In the genomic region with DNA sequence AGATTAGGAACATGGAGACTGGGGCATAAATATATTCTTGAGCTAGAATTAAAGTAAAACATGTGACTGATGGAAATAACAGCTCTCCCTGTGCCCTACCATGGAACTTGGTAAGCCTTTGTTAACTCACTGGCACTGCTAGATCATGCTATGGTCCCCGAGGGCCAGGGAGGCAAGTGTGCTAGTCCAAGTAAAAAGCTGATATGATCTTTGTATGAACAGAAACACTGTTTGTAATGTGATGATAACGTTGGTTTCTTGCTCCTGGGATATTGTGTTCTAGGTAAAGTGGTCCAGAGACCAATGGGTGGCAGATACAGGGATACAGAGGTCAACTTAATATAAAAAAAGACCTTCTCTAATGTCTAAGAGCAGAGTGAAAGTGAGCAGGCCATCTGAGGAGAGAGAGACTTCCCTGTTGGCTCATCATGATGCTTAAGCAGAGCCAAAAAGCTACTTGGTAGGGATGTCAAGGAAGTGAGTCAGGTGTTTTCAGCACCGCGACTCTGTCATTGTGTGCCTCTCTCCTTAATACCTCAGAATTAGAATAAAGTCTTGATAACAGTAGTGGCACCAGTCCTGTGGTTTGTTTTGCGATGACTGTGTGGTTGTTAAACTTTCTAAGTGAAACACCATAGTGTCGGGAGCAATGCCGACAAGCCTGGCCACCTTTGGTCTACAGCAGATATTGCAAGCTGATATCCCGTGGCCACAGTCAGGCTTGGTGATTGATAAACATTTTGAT, we compare ENCODE assay signal across 8 cellular contexts. TPM values are rescaled to one million over a fixed set of nuclear protein-coding genes. Genes with fewer than 3 reads are reported as not detected.
A peak's percentile ranks its signal among the peaks of the same experiment; 100 is the strongest.
DNase-seq lines count a peak whose midpoint lies in the region; ATAC-seq and TF ChIP-seq lines count a peak whose summit lies in the region.

No MANE protein-coding gene starts in this region.

- H3K9me3 Mint-ChIP-seq in activated naive CD4-positive, alpha-beta T cell treated with anti-CD3 and anti-CD28 coated beads for 36 hours = no peaks in the 10 kb centered on the region
- H3K9me3 Mint-ChIP-seq in nephron = no peaks in the 10 kb centered on the region

- peak; percentile 64 for DNase-seq in GM06990 (ENCODE audit: extremely low read depth, insufficient read length)
- DNase-seq in M059J (ENCODE audit: low read depth) = peak; percentile 93
- peak; percentile 85 for DNase-seq in activated naive CD4-positive, alpha-beta T cell treated with anti-CD3 and anti-CD28 coated beads for 36 hours
- DNase-seq in GOT3 (lab: John Stamatoyannopoulos, UW) = no peak
- DNase-seq in dorsolateral prefrontal cortex = no peak
- no peak for DNase-seq in H7

- H3K4me3 Mint-ChIP-seq in activated naive CD4-positive, alpha-beta T cell treated with anti-CD3 and anti-CD28 coated beads for 36 hours = no peak overlapping the region
- H3K4me3 Mint-ChIP-seq in nephron = no peak overlapping the region

- H3K4me1 Mint-ChIP-seq in activated naive CD4-positive, alpha-beta T cell treated with anti-CD3 and anti-CD28 coated beads for 36 hours (ENCODE audit: low read depth) = peaks cover 18% of the 10 kb centered on the region
- H3K4me1 Mint-ChIP-seq in nephron = peaks cover 27% of the 10 kb centered on the region

- CTCF ChIA-PET in activated naive CD4-positive, alpha-beta T cell treated with anti-CD3 and anti-CD28 coated beads for 36 hours (lab: Charles Lee) = interaction anchor here (0.7 to 1.7 kb wide), 5 partner anchors 27 to 877 kb away, joined by 3 to 7 read pairs (median 5); partner anchors contain the start of gene BICD1

- peak overlapping the region; percentile 17 for H3K27ac Mint-ChIP-seq in activated naive CD4-positive, alpha-beta T cell treated with anti-CD3 and anti-CD28 coated beads for 36 hours
- H3K27ac Mint-ChIP-seq in nephron = peak overlapping the region; percentile 8 to 53 (median 19)

- peak; percentile 56 for ATAC-seq in GM21723 (IDR thresholded peaks at IDR 0.05; ENCODE audit: unreplicated experiment)

- TF ChIP-seq CTCF in GM06990 (IDR thresholded peaks at IDR 0.05; ENCODE audit: insufficient read depth, low read length, poor library complexity, severe bottlenecking) (peak; percentile 24), nephron (IDR thresholded peaks at IDR 0.05; ENCODE audit: unreplicated experiment in 3 of 3) (no peak), dorsolateral prefrontal cortex (IDR thresholded peaks at IDR 0.05 in 54 of 56, conservative IDR thresholded peaks at IDR 0.05 in 2 of 56; ENCODE audit: low read depth in 1 of 56, partially characterized antibody in 56 of 56) (peak in 2 of 56 donors; percentile 5 to 10)

- no peaks in the 10 kb centered on the region for H3K36me3 ChIP-seq in GM06990 (ENCODE audit: control insufficient read depth, insufficient read depth, low read length)
- no peaks in the 10 kb centered on the region for H3K36me3 ChIP-seq in H7 (replicated peaks; ENCODE audit: control insufficient read depth, insufficient read depth, low read length)

- H3K4me3 ChIP-seq in GM06990 (replicated peaks; ENCODE audit: low read depth, low read length) (no peak overlapping the region; the same call in 1 of the 2 replicates), dorsolateral prefrontal cortex (no peak overlapping the region), H7 (ENCODE audit: insufficient read depth, low read depth, low read length) (no peak overlapping the region)

- intact Hi-C loops in activated naive CD4-positive, alpha-beta T cell treated with anti-CD3 and anti-CD28 coated beads for 36 hours (cut with micrococcal nuclease) = loop anchor here (1.0 to 10.0 kb wide), 16 partner anchors 26 to 813 kb away; partner anchors contain the start of genes ETFBKMT, SINHCAF and YARS2
- intact Hi-C loops in dorsolateral prefrontal cortex (cut with DNase I) = no loop called here

- no peaks in the 10 kb centered on the region for H3K36me3 Mint-ChIP-seq in activated naive CD4-positive, alpha-beta T cell treated with anti-CD3 and anti-CD28 coated beads for 36 hours (ENCODE audit: low read depth)
- peaks cover 8% of the 10 kb centered on the region for H3K36me3 Mint-ChIP-seq in nephron (ENCODE audit: low read depth)

- H3K27me3 ChIP-seq in GM06990 (replicated peaks; ENCODE audit: control insufficient read depth, insufficient read depth, low read length) = no peaks in the 10 kb centered on the region
- no peaks in the 10 kb centered on the region for H3K27me3 ChIP-seq in dorsolateral prefrontal cortex
- no peaks in the 10 kb centered on the region for H3K27me3 ChIP-seq in H7 (ENCODE audit: control insufficient read depth, insufficient read depth, low read length)

- H3K27me3 Mint-ChIP-seq in activated naive CD4-positive, alpha-beta T cell treated with anti-CD3 and anti-CD28 coated beads for 36 hours (ENCODE audit: low read depth) = no peaks in the 10 kb centered on the region
- peaks cover 3% of the 10 kb centered on the region for H3K27me3 Mint-ChIP-seq in nephron (ENCODE audit: low read depth)

- peak overlapping the region in 28 of 59 donors; percentile 0 to 72 (median 36) for H3K27ac ChIP-seq in dorsolateral prefrontal cortex

RNA-seq across cellular contexts. Expression of gene BICD1, which starts 27.7 kb away (rescaled TPM):
- total RNA-seq in M059J (2014; rRNA removed; shearing (Covaris generic)) = 6.8 and 13.3 TPM in 2 replicates
- total RNA-seq in activated naive CD4-positive, alpha-beta T cell treated with anti-CD3 and anti-CD28 coated beads for 36 hours = 10 to 100 TPM; 14.4 to 16.4 TPM
- 10 to 100 TPM; 52.6 to 94.5 (median 74.8) TPM for total RNA-seq in dorsolateral prefrontal cortex
- 13.1 and 19.9 TPM in 2 replicates for total RNA-seq in H7 (2014; rRNA removed; shearing (Covaris generic))

Comparison
In these comparisons a context has a peak if more than half of its experiments do, and no peak if none do; other contexts are left out.
1. DNase-seq: peak in GM06990 (single experiment), M059J (single experiment) and activated naive CD4-positive, alpha-beta T cell treated with anti-CD3 and anti-CD28 coated beads for 36 hours (single experiment); none in GOT3 (single experiment), dorsolateral prefrontal cortex (0 of 10) and H7 (single experiment).